Comparison of ENCODE assay signal across 24 cellular contexts in genomic region chr1:17375651-17376050, GRCh38. TPM values are rescaled to one million over a fixed set of nuclear protein-coding genes. Genes with fewer than 3 reads are reported as not detected.
A peak's percentile ranks its signal among the peaks of the same experiment; 100 is the strongest.
DNase-seq lines count a peak whose midpoint lies in the region; ATAC-seq and TF ChIP-seq lines count a peak whose summit lies in the region.
"Had no signal": no experiment of that assay in that cellular context is flagged by ENCODE, and none has a peak within 500 bp of the region (broad histone marks: within the 10 kb centered on the region; RNA-seq: fewer than 3 reads in every experiment).

No MANE protein-coding gene starts in this region.

- in situ Hi-C loops in transverse colon (cut with MboI; ENCODE audit: low pct_ligation_motif_present in 1 of 4, low pct_unique_long_range_greater_than_20kb in 1 of 4, low sequenced_read_pairs in 3 of 4): no loop called here

- intact Hi-C loops in head of caudate nucleus (cut with DNase I) (no loop called here), transverse colon (cut with DNase I; ENCODE audit: low total_unique reads) (no loop called here)

- no peaks in the 10 kb centered on the region for H3K79me2 ChIP-seq in osteoblast (ENCODE audit: insufficient read depth, low read length)

- H3K4me3 ChIP-seq in osteoblast (ENCODE audit: insufficient read depth, low read length) (no peak overlapping the region), transverse colon (no peak overlapping the region)
- H3K4me3 ChIP-seq: BLaER1 had no signal

- H3K4me1 Mint-ChIP-seq in type B pancreatic cell (ENCODE audit: unreplicated experiment): peaks cover 10% of the 10 kb centered on the region
- H3K4me1 Mint-ChIP-seq: CD4-positive, alpha-beta memory T cell; CD4-positive, CD25-positive, alpha-beta regulatory T cell; CD8-positive, alpha-beta memory T cell had no signal

- H3K36me3 Mint-ChIP-seq in type B pancreatic cell: no peaks in the 10 kb centered on the region
- H3K36me3 Mint-ChIP-seq: CD14-positive monocyte; CD4-positive, alpha-beta memory T cell; CD4-positive, CD25-positive, alpha-beta regulatory T cell; CD8-positive, alpha-beta memory T cell had no signal

- H3K9me3 Mint-ChIP-seq in type B pancreatic cell: peaks cover 9% of the 10 kb centered on the region
- H3K9me3 Mint-ChIP-seq: CD14-positive monocyte; CD8-positive, alpha-beta memory T cell had no signal

- DNase-seq in caudate nucleus (lab: John Stamatoyannopoulos, UW) (peak in 45 of 61 donors; percentile 7 to 94 (median 43)), head of caudate nucleus (peak in 41 of 42 donors; percentile 13 to 91 (median 56)), osteoblast (ENCODE audit: insufficient read length, low spot score, missing footprints) (peak; percentile 68), type B pancreatic cell (ENCODE audit: extremely low spot score, unreplicated experiment) (no peak), NCI-H1930 (lab: John Stamatoyannopoulos, UW) (no peak), HT-29 (ENCODE audit: low spot score) (no peak), transverse colon (no peak)
- DNase-seq: 8988T; ACHN; BE2C; C1 segment of cervical spinal cord; CD4-positive, alpha-beta memory T cell; CD4-positive, CD25-positive, alpha-beta regulatory T cell; CD8-positive, alpha-beta memory T cell; COR-L47; DMS 273 treated with DMSO at 0.1 percent for 48 hours; DMS153; DMS53; DMS79 treated with DMSO at 0.1 percent for 48 hours; GF-D8 had no signal

- H3K27me3 Mint-ChIP-seq in type B pancreatic cell: peaks cover 14% of the 10 kb centered on the region
- H3K27me3 Mint-ChIP-seq: CD4-positive, CD25-positive, alpha-beta regulatory T cell had no signal

- TF ChIP-seq POLR2A in transverse colon (IDR thresholded peaks at IDR 0.05): no peak

- WGBS in transverse colon (ENCODE audit: low coverage in 1 of 2), 2 donors: 84 to 86% methylated on average over 4 to 10 of the region's 10 CpGs

- no peak overlapping the region for H2AFZ ChIP-seq in osteoblast (ENCODE audit: low read length)

- H3K27ac ChIP-seq in caudate nucleus (ENCODE audit: low read depth, low read length): no peak overlapping the region
- no peak overlapping the region for H3K27ac ChIP-seq in osteoblast (ENCODE audit: low read depth, low read length)
- no peak overlapping the region for H3K27ac ChIP-seq in transverse colon
- H3K27ac ChIP-seq: BLaER1 had no signal

- ATAC-seq in HG03196 (IDR thresholded peaks at IDR 0.05; ENCODE audit: unreplicated experiment): no peak

- H4K20me1 ChIP-seq in osteoblast (ENCODE audit: insufficient read depth, low read length): no peaks in the 10 kb centered on the region
- H4K20me1 ChIP-seq: BLaER1 had no signal

- H3K4me2 ChIP-seq in osteoblast (ENCODE audit: insufficient read depth, low read length): no peak overlapping the region
- H3K4me2 ChIP-seq: BLaER1 had no signal

- H3K9me3 ChIP-seq in osteoblast (ENCODE audit: low read depth, low read length): no peaks in the 10 kb centered on the region
- H3K9me3 ChIP-seq in transverse colon: no peaks in the 10 kb centered on the region
- H3K9me3 ChIP-seq: BE2C, BLaER1 had no signal

- H3K4me1 ChIP-seq in osteoblast (ENCODE audit: insufficient read depth, low read length) (no peaks in the 10 kb centered on the region), transverse colon (no peaks in the 10 kb centered on the region)
- H3K4me1 ChIP-seq: BE2C had no signal

- peak overlapping the region; percentile 25 for H3K27ac Mint-ChIP-seq in type B pancreatic cell
- H3K27ac Mint-ChIP-seq: CD14-positive monocyte; CD4-positive, alpha-beta memory T cell; CD4-positive, CD25-positive, alpha-beta regulatory T cell; CD8-positive, alpha-beta memory T cell had no signal

- H3K27me3 ChIP-seq in osteoblast (ENCODE audit: insufficient read depth, low read length) (peaks cover 27% of the 10 kb centered on the region), transverse colon (peaks cover 21% of the 10 kb centered on the region)
- H3K27me3 ChIP-seq: BE2C, BLaER1 had no signal

- no peak overlapping the region for H3K4me3 Mint-ChIP-seq in type B pancreatic cell
- H3K4me3 Mint-ChIP-seq: CD14-positive monocyte; CD4-positive, alpha-beta memory T cell; CD4-positive, CD25-positive, alpha-beta regulatory T cell; CD8-positive, alpha-beta memory T cell had no signal

- H3K36me3 ChIP-seq in osteoblast (ENCODE audit: insufficient read depth, low read length) (no peaks in the 10 kb centered on the region), transverse colon (no peaks in the 10 kb centered on the region)
- H3K36me3 ChIP-seq: BE2C, BLaER1 had no signal

- no peak for TF ChIP-seq EP300 in transverse colon (IDR thresholded peaks at IDR 0.05; ENCODE audit: low read depth)

- TF ChIP-seq CTCF in osteoblast (IDR thresholded peaks at IDR 0.05; ENCODE audit: extremely low read depth, low read depth, low read length): no peak
- no peak for TF ChIP-seq CTCF in type B pancreatic cell (conservative IDR thresholded peaks at IDR 0.05)
- no peak for TF ChIP-seq CTCF in transverse colon (IDR thresholded peaks at IDR 0.05)

RNA-seq across cellular contexts. Expression of gene PADI6, which starts 3.7 kb away (rescaled TPM):
- not detected in 2 replicates for total RNA-seq in osteoblast
- total RNA-seq in type B pancreatic cell (ENCODE audit: low replicate concordance): not detected in 2 replicates
- total RNA-seq in HT-29 (2014; rRNA removed; shearing (Covaris generic)): not detected in 2 replicates
- total RNA-seq in transverse colon: not detected
- total RNA-seq: A673; CD4-positive, alpha-beta memory T cell; CD4-positive, CD25-positive, alpha-beta regulatory T cell; CD8-positive, alpha-beta memory T cell had no signal

Comparison
In these comparisons a context has a peak if more than half of its experiments do, and no peak if none do; other contexts are left out.
1. DNase-seq: peak in caudate nucleus (45 of 61), head of caudate nucleus (41 of 42) and osteoblast (single experiment); none in type B pancreatic cell (single experiment), NCI-H1930 (0 of 2), HT-29 (single experiment) and transverse colon (single experiment).